ENCODE assay signal across 17 cellular contexts in the genomic region with DNA sequence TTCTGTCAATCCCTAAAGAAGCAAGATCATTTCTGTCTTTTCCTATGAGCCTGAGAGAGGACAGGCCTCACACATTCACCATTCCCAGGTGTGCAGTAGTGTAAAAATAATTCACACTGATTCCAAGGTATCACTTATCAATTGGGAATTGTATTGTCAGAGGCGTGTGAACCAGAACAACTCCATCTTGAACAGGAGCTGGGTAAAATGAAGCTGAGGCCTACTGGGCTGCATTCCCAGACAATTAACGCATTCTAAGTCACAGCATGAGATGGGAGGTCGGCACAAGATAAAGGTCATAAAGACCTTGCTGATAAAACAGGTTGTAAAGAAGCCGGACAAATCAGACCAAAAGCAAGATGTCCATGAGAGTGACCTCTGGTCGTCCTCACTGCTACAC.
"Had no signal": no experiment of that assay in that cellular context is flagged by ENCODE, and none has a peak within 500 bp of the region (broad histone marks: within the 10 kb centered on the region; RNA-seq: fewer than 3 reads in every experiment).

No MANE protein-coding gene starts in this region.

- DNase-seq: activated CD4-positive, CD25-positive, alpha-beta regulatory T cell treated with anti-CD3 and anti-CD28 coated beads, Interleukin-2, amount 50 U/mL, for 72 hours; activated naive CD4-positive, alpha-beta T cell treated with Interleukin-2 at 50 U/mL for 16 hours; hypothalamus; immature natural killer cell; left cardiac atrium; lower lobe of right lung; naive B cell; pancreas; stimulated activated CD4-positive, alpha-beta T cell treated with anti-CD3 and anti-CD28 coated beads, Interleukin-12 subunit alpha, Interleukin-12 subunit beta, amount 100 ng/mL, for 4 hours; T-helper 1 cell; T1000; thyroid gland had no signal

- H3K36me3 ChIP-seq: ascending aorta, cardiac muscle cell, esophagus muscularis mucosa, lower lobe of right lung, pancreas, thyroid gland had no signal

- H3K4me1 Mint-ChIP-seq: activated T-helper 17 cell treated with anti-CD3 and anti-CD28 coated beads, Interleukin-2, amount 50 U/mL, for 72 hours; immature natural killer cell; naive B cell; stimulated activated effector memory CD8-positive, alpha-beta T cell treated with anti-CD3 and anti-CD28 coated beads, Interleukin-12 subunit alpha, Interleukin-12 subunit beta, amount 100 ng/mL, for 72 hours had no signal

- H3K27ac Mint-ChIP-seq: activated T-helper 17 cell treated with anti-CD3 and anti-CD28 coated beads, Interleukin-2, amount 50 U/mL, for 72 hours; naive B cell; stimulated activated effector memory CD8-positive, alpha-beta T cell treated with anti-CD3 and anti-CD28 coated beads, Interleukin-12 subunit alpha, Interleukin-12 subunit beta, amount 100 ng/mL, for 72 hours had no signal

- H3K27ac ChIP-seq: ascending aorta, cardiac muscle cell, esophagus muscularis mucosa, lower lobe of right lung, pancreas, thyroid gland had no signal

- H3K27me3 ChIP-seq: ascending aorta, cardiac muscle cell, esophagus muscularis mucosa, pancreas, thyroid gland had no signal

- H3K4me1 ChIP-seq: ascending aorta, esophagus muscularis mucosa, lower lobe of right lung, pancreas, thyroid gland had no signal

- H3K9me3 ChIP-seq: ascending aorta, esophagus muscularis mucosa, lower lobe of right lung, pancreas, thyroid gland had no signal

- H3K27me3 Mint-ChIP-seq: activated T-helper 17 cell treated with anti-CD3 and anti-CD28 coated beads, Interleukin-2, amount 50 U/mL, for 72 hours; naive B cell had no signal

- H3K4me3 ChIP-seq: ascending aorta, cardiac muscle cell, esophagus muscularis mucosa, lower lobe of right lung, pancreas, thyroid gland had no signal

- H3K9me3 Mint-ChIP-seq: naive B cell; stimulated activated effector memory CD8-positive, alpha-beta T cell treated with anti-CD3 and anti-CD28 coated beads, Interleukin-12 subunit alpha, Interleukin-12 subunit beta, amount 100 ng/mL, for 72 hours had no signal

- ATAC-seq: activated T-helper 17 cell treated with anti-CD3 and anti-CD28 coated beads, Interleukin-2, amount 50 U/mL, for 72 hours; left cardiac atrium; lower lobe of right lung; pancreas; stimulated activated effector memory CD8-positive, alpha-beta T cell treated with anti-CD3 and anti-CD28 coated beads, Interleukin-12 subunit alpha, Interleukin-12 subunit beta, amount 100 ng/mL, for 72 hours had no signal

- H3K36me3 Mint-ChIP-seq: naive B cell; stimulated activated effector memory CD8-positive, alpha-beta T cell treated with anti-CD3 and anti-CD28 coated beads, Interleukin-12 subunit alpha, Interleukin-12 subunit beta, amount 100 ng/mL, for 72 hours had no signal

- H3K4me3 Mint-ChIP-seq: activated T-helper 17 cell treated with anti-CD3 and anti-CD28 coated beads, Interleukin-2, amount 50 U/mL, for 72 hours; immature natural killer cell; naive B cell; stimulated activated effector memory CD8-positive, alpha-beta T cell treated with anti-CD3 and anti-CD28 coated beads, Interleukin-12 subunit alpha, Interleukin-12 subunit beta, amount 100 ng/mL, for 72 hours had no signal
